ENCODE assay signal across 27 cellular contexts in the genomic region with DNA sequence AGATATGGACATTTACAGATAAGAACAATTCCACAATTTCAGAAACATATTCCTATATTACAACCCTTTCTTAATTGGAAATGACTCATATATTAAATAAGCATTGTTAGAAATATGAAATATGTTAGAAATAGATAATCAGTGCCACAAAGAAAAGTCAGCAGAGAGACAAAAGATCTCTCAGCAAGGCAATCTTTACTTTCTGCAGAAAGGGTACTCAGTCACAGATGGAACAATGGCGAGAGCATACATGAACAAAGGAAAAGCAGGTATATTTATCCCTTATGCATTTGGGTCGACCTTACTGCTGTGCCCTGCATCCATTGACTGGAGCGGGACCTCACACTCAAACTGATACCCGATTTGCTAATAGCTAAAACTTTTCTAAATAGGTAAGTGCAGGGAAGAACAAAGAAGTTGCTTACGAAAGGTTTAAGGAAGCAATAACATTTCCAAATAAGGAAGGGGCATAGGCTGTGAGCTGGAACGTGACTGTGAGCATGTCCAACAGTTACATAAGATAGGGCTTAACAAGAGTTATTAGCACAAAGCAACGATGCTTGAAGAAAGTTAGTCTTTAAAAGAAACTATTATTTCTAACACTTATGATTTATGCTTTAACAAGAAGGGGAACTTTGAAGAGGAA. TPM values are rescaled to one million over a fixed set of nuclear protein-coding genes. Genes with fewer than 3 reads are reported as not detected.
"Had no signal": no experiment of that assay in that cellular context is flagged by ENCODE, and none has a peak within 500 bp of the region (broad histone marks: within the 10 kb centered on the region; RNA-seq: fewer than 3 reads in every experiment).

No MANE protein-coding gene starts in this region.

- H3K4me3 Mint-ChIP-seq: activated naive CD4-positive, alpha-beta T cell treated with anti-CD3 and anti-CD28 coated beads, Interleukin-2, amount 10 ng/mL, durations not matched to agents 7 days and 5 days; activated naive CD8-positive, alpha-beta T cell treated with anti-CD3 and anti-CD28 coated beads for 36 hours; activated T-cell treated with anti-CD3 and anti-CD28 coated beads, Interleukin-2, amount 50 U/mL, for 72 hours; T-helper 1 cell treated with Interleukin-12 subunit alpha and Interleukin-12 subunit beta and Interleukin-4 antibody, amounts not matched to agents 30 μg/mL and 1 μg/mL, for 36 hours had no signal

- H3K27ac ChIP-seq: brain microvascular endothelial cell, cardiac muscle cell, Peyer's patch, RWPE1 had no signal

- H3K36me3 Mint-ChIP-seq: activated naive CD4-positive, alpha-beta T cell treated with anti-CD3 and anti-CD28 coated beads, Interleukin-2, amount 10 ng/mL, durations not matched to agents 7 days and 5 days; activated naive CD8-positive, alpha-beta T cell treated with anti-CD3 and anti-CD28 coated beads for 36 hours had no signal

- DNase-seq: activated CD4-positive, alpha-beta T cell treated with anti-CD3 and anti-CD28 coated beads for 48 hours; activated CD4-positive, alpha-beta T cell treated with anti-CD3 and anti-CD28 coated beads, Interleukin-2, amount 50 U/mL, for 48 hours; activated CD4-positive, CD25-positive, alpha-beta regulatory T cell treated with anti-CD3 and anti-CD28 coated beads, Interleukin-2, amount 50 U/mL, for 72 hours; activated CD8-positive, alpha-beta memory T cell treated with anti-CD3 and anti-CD28 coated beads for 24 hours; activated gamma-delta T cell treated with Interleukin-2 at 50 U/mL for 16 hours; activated naive CD4-positive, alpha-beta T cell treated with anti-CD3 and anti-CD28 coated beads, Interleukin-2, amount 10 ng/mL, durations not matched to agents 7 days and 5 days; activated naive CD8-positive, alpha-beta T cell treated with anti-CD3 and anti-CD28 coated beads for 36 hours; activated T-cell treated with anti-CD3 and anti-CD28 coated beads, Interleukin-2, amount 50 U/mL, for 72 hours; brain microvascular endothelial cell; cerebellar nuclear complex; KBM-7; NCI-H1092 treated with DMSO at 0.1 percent for 48 hours; NCI-H1417 treated with DMSO at 0.1 percent for 48 hours; NCI-H1694 treated with DMSO at 0.1 percent for 48 hours; NCI-H2029 treated with DMSO at 0.1 percent for 48 hours; NCI-H345; NCI-H510A; NCI-H526 treated with DMSO at 0.1 percent for 48 hours; NK-92 treated with Interleukin-12 subunit alpha and Interleukin-12 subunit beta, amount 100 ng/mL, for 24 hours; Peyer's patch; Right ventricle myocardium superior; SJCRH30; SK-N-SH had no signal

- H3K4me1 Mint-ChIP-seq: activated naive CD4-positive, alpha-beta T cell treated with anti-CD3 and anti-CD28 coated beads, Interleukin-2, amount 10 ng/mL, durations not matched to agents 7 days and 5 days; activated naive CD8-positive, alpha-beta T cell treated with anti-CD3 and anti-CD28 coated beads for 36 hours had no signal

- H3K9me3 ChIP-seq: Peyer's patch, SJCRH30, SK-N-SH had no signal

- H3K9me3 Mint-ChIP-seq: activated naive CD4-positive, alpha-beta T cell treated with anti-CD3 and anti-CD28 coated beads, Interleukin-2, amount 10 ng/mL, durations not matched to agents 7 days and 5 days; activated T-helper 2 cell treated with anti-CD3 and anti-CD28 coated beads, Interferon-gamma antibody, Interleukin-2, Interleukin-4, amounts not matched to agents 10 μg/mL and 5 μg/mL and 100 μg/mL, durations not matched to agents 14 hours and 24 hours and 36 hours had no signal

- H3K4me1 ChIP-seq: Peyer's patch had no signal

- H3K27me3 ChIP-seq: brain microvascular endothelial cell, cardiac muscle cell, Peyer's patch, SJCRH30 had no signal

- ATAC-seq: activated T-cell treated with anti-CD3 and anti-CD28 coated beads, Interleukin-2, amount 50 U/mL, for 72 hours had no signal

- H3K36me3 ChIP-seq: brain microvascular endothelial cell, cardiac muscle cell, Peyer's patch, SJCRH30 had no signal

- H3K4me3 ChIP-seq: cardiac muscle cell, Peyer's patch, SJCRH30 had no signal

- H3K27me3 Mint-ChIP-seq: activated naive CD4-positive, alpha-beta T cell treated with anti-CD3 and anti-CD28 coated beads, Interleukin-2, amount 10 ng/mL, durations not matched to agents 7 days and 5 days; activated naive CD8-positive, alpha-beta T cell treated with anti-CD3 and anti-CD28 coated beads for 36 hours had no signal

- H3K27ac Mint-ChIP-seq: activated naive CD4-positive, alpha-beta T cell treated with anti-CD3 and anti-CD28 coated beads, Interleukin-2, amount 10 ng/mL, durations not matched to agents 7 days and 5 days; activated naive CD8-positive, alpha-beta T cell treated with anti-CD3 and anti-CD28 coated beads for 36 hours; activated T-cell treated with anti-CD3 and anti-CD28 coated beads, Interleukin-2, amount 50 U/mL, for 72 hours; activated T-helper 2 cell treated with anti-CD3 and anti-CD28 coated beads, Interferon-gamma antibody, Interleukin-2, Interleukin-4, amounts not matched to agents 10 μg/mL and 5 μg/mL and 100 μg/mL, durations not matched to agents 14 hours and 24 hours and 36 hours; T-helper 1 cell treated with Interleukin-12 subunit alpha and Interleukin-12 subunit beta and Interleukin-4 antibody, amounts not matched to agents 30 μg/mL and 1 μg/mL, for 36 hours had no signal

RNA-seq across cellular contexts. Expression of a gene that starts 40.8 kb away (rescaled TPM):
- total RNA-seq: activated T-cell treated with anti-CD3 and anti-CD28 coated beads, Interleukin-2, amount 50 U/mL, for 72 hours; activated T-helper 2 cell treated with anti-CD3 and anti-CD28 coated beads, Interferon-gamma antibody, Interleukin-2, Interleukin-4, amounts not matched to agents 10 μg/mL and 5 μg/mL and 100 μg/mL, durations not matched to agents 14 hours and 24 hours and 36 hours; Peyer's patch had no signal
